ENCODE assay signal across 8 cellular contexts in the genomic region with DNA sequence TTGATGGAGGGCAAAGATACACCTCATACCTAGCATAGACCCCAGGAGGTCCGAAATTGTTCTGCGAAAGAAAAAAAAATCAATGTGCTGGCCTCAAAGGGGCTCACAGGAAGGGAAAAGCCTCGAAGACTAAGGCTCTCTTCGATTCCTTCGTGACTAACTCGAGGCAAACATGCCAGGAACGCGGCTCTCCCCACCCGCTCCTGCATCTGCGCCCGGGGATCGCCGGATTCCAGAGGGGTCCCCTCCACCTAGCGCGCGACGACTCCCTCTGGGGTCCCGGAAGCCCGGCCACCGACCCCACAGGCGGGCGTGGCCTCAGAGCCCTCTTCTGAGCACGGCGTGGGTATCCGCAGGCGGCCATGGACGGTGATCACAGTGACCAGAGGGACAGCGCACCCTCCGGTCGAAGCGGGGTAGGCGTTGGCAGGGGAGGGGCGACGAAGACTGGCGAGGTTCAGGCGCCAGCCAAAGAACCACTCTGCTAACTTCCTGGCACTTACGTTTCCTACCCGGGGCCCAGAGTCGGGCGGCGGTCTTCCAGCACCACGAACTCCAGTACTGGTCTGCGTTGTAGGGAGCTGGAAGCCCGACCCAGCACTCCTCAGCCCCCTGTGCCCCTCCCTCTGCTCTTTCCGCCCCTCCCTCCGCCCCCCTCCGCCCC. TPM values are rescaled to one million over a fixed set of nuclear protein-coding genes. Genes with fewer than 3 reads are reported as not detected.
DNase-seq lines count a peak whose midpoint lies in the region; ATAC-seq and TF ChIP-seq lines count a peak whose summit lies in the region.

No MANE protein-coding gene starts in this region.

- DNase-seq in DMS53 treated with DMSO at 0.1 percent for 48 hours (lab: John Stamatoyannopoulos, UW; ENCODE audit: unreplicated experiment) = peak; percentile 85
- DNase-seq in GM19240 (ENCODE audit: insufficient read length, low spot score) = peak; percentile 11
- peak; percentile 93 for DNase-seq in NCI-H748 (lab: John Stamatoyannopoulos, UW; ENCODE audit: unreplicated experiment)
- DNase-seq in anterior cingulate cortex (lab: John Stamatoyannopoulos, UW) = peak in 57 of 58 donors; percentile 61 to 98 (median 91)
- DNase-seq in hippocampal formation (lab: John Stamatoyannopoulos, UW) = peak; percentile 95 to 98
- peak; percentile 84 to 93 for DNase-seq in psoas muscle
- DNase-seq in activated CD4-positive, alpha-beta T cell treated with anti-CD3 and anti-CD28 coated beads for 4 hours = no peak

- 0% methylated on average over 38 to 47 of the region's 47 CpGs for WGBS in psoas muscle, 3 donors

- H3K27me3 ChIP-seq in psoas muscle (ENCODE audit: insufficient read depth in 3 of 3, low read length in 2 of 3) = no peaks in the 10 kb centered on the region

- H3K4me1 ChIP-seq in psoas muscle = peaks cover 34% of the 10 kb centered on the region

- H3K4me3 ChIP-seq in psoas muscle = peak overlapping the region; percentile 98

- no peaks in the 10 kb centered on the region for H3K9me3 ChIP-seq in psoas muscle

- peaks cover 3 to 58% of the 10 kb centered on the region in 2 donors for H3K36me3 ChIP-seq in psoas muscle (ENCODE audit: insufficient read depth in 1 of 2, low read depth in 1 of 2)

- intact Hi-C loops in psoas muscle (cut with DNase I) = loop anchor here in 1 of 2 donors (5.0 kb wide), 1 partner anchor 109 kb away; a partner anchor contains a TSS

- peak overlapping the region; percentile 99 for H3K27ac ChIP-seq in psoas muscle

- ATAC-seq in HG03196 (IDR thresholded peaks at IDR 0.05; ENCODE audit: unreplicated experiment) = peak; percentile 64
- peak; percentile 80 to 90 (median 85) for ATAC-seq in psoas muscle

- TF ChIP-seq CTCF in psoas muscle (IDR thresholded peaks at IDR 0.05) = peak; percentile 49

RNA-seq across cellular contexts. Expression of a gene that starts 0.5 kb away (rescaled TPM):
- 100 to 1,000 TPM; 123 to 233 (median 201) TPM for total RNA-seq in psoas muscle
- polyA plus RNA-seq in psoas muscle = 100 to 1,000 TPM; 162 to 238 (median 213) TPM

Comparison
In these comparisons a context has a peak if more than half of its experiments do, and no peak if none do; other contexts are left out.
1. DNase-seq: peak in DMS53 treated with DMSO at 0.1 percent for 48 hours (single experiment), GM19240 (single experiment), NCI-H748 (single experiment), anterior cingulate cortex (57 of 58), hippocampal formation (2 of 2) and psoas muscle (2 of 2); none in activated CD4-positive, alpha-beta T cell treated with anti-CD3 and anti-CD28 coated beads for 4 hours (0 of 2).